13 cellular contexts compared by ENCODE assay signal in genomic region chr15:38297623-38298388, GRCh38. TPM values are rescaled to one million over a fixed set of nuclear protein-coding genes. Genes with fewer than 3 reads are reported as not detected.
DNase-seq lines count a peak whose midpoint lies in the region; ATAC-seq lines count a peak whose summit lies in the region.
"Had no signal": no experiment of that assay in that cellular context is flagged by ENCODE, and none has a peak within 500 bp of the region (broad histone marks: within the 10 kb centered on the region; RNA-seq: fewer than 3 reads in every experiment).

No MANE protein-coding gene starts in this region.

- no peaks in the 10 kb centered on the region for H3K9me3 ChIP-seq in naive thymus-derived CD4-positive, alpha-beta T cell (ENCODE audit: control insufficient read depth in 2 of 3, low read length in 3 of 3)
- H3K9me3 ChIP-seq: stomach had no signal

- H3K36me3 Mint-ChIP-seq in naive thymus-derived CD4-positive, alpha-beta T cell: no peaks in the 10 kb centered on the region

- DNase-seq in HT1080 (ENCODE audit: low read depth): peak; percentile 46
- peak; percentile 21 for DNase-seq in myocyte (ENCODE audit: low read depth)
- no peak for DNase-seq in naive thymus-derived CD4-positive, alpha-beta T cell
- DNase-seq in retina: no peak
- no peak for DNase-seq in activated effector memory CD4-positive, alpha-beta T cell treated with anti-CD3 and anti-CD28 coated beads, Interleukin-2, amount 50 U/mL, for 16 hours
- DNase-seq: C1 segment of cervical spinal cord, DMS79 treated with DMSO at 0.1 percent for 48 hours, left colon, stomach had no signal

- no peak overlapping the region for H3K27ac ChIP-seq in naive thymus-derived CD4-positive, alpha-beta T cell (ENCODE audit: low read depth, low read length)
- H3K27ac ChIP-seq: stomach had no signal

- H3K4me1 Mint-ChIP-seq in naive thymus-derived CD4-positive, alpha-beta T cell: peaks cover 0 to 3% (median 0%) of the 10 kb centered on the region in 7 donors

- H3K27me3 Mint-ChIP-seq in naive thymus-derived CD4-positive, alpha-beta T cell: peaks cover 0 to 19% (median 15%) of the 10 kb centered on the region in 5 donors
- H3K27me3 Mint-ChIP-seq: brain had no signal

- peaks cover 0 to 3% (median 0%) of the 10 kb centered on the region in 11 donors for H3K9me3 Mint-ChIP-seq in naive thymus-derived CD4-positive, alpha-beta T cell

- CTCF ChIA-PET in naive thymus-derived CD4-positive, alpha-beta T cell (lab: Charles Lee): no interaction called here

- no peak overlapping the region for H3K4me3 Mint-ChIP-seq in naive thymus-derived CD4-positive, alpha-beta T cell
- H3K4me3 Mint-ChIP-seq: brain had no signal

- H3K27ac Mint-ChIP-seq in naive thymus-derived CD4-positive, alpha-beta T cell: no peak overlapping the region
- H3K27ac Mint-ChIP-seq: brain had no signal

- intact Hi-C loops in naive thymus-derived CD4-positive, alpha-beta T cell (cut with micrococcal nuclease): no loop called here

- peak; percentile 75 for ATAC-seq in GM18511 (IDR thresholded peaks at IDR 0.05; ENCODE audit: unreplicated experiment)
- ATAC-seq in GM21786 (IDR thresholded peaks at IDR 0.05; ENCODE audit: unreplicated experiment): peak; percentile 52
- ATAC-seq in naive thymus-derived CD4-positive, alpha-beta T cell: no peak
- ATAC-seq: activated CD4-positive, CD25-positive, alpha-beta regulatory T cell treated with anti-CD3 and anti-CD28 coated beads, Interleukin-2, amount 50 U/mL, for 24 hours; left colon had no signal

- POLR2A ChIA-PET in naive thymus-derived CD4-positive, alpha-beta T cell (lab: Charles Lee): no interaction called here

- no peaks in the 10 kb centered on the region for H3K36me3 ChIP-seq in naive thymus-derived CD4-positive, alpha-beta T cell (ENCODE audit: control insufficient read depth in 2 of 3, insufficient read depth in 3 of 3, low read length in 3 of 3)

- no peaks in the 10 kb centered on the region for H3K4me1 ChIP-seq in naive thymus-derived CD4-positive, alpha-beta T cell (ENCODE audit: control insufficient read depth in 2 of 2, insufficient read depth in 2 of 2, low read length in 2 of 2)

- H3K4me3 ChIP-seq in naive thymus-derived CD4-positive, alpha-beta T cell (ENCODE audit: low read length): no peak overlapping the region
- H3K4me3 ChIP-seq: stomach had no signal

- H3K27me3 ChIP-seq in naive thymus-derived CD4-positive, alpha-beta T cell (ENCODE audit: control insufficient read depth in 2 of 2, insufficient read depth in 2 of 2, low read length in 2 of 2): no peaks in the 10 kb centered on the region
- H3K27me3 ChIP-seq: stomach had no signal

RNA-seq across cellular contexts. Expression of gene SPRED1, which starts 45.2 kb away (rescaled TPM):
- 26.3 and 27.4 TPM in 2 replicates for total RNA-seq in HT1080 (2014; rRNA removed; shearing (Covaris generic))
- 17.0 and 22.9 TPM in 2 replicates for polyA plus RNA-seq in HT1080 (2015; cell fraction: cytosol; rRNA removed)
- polyA plus RNA-seq in HT1080 (2015; cell fraction: nucleus; rRNA removed): 16.0 and 18.5 TPM in 2 replicates
- 25.8 and 36.4 TPM in 2 replicates for total RNA-seq in myocyte
- 8.3 TPM for polyA plus RNA-seq in myocyte (2012)
- total RNA-seq in naive thymus-derived CD4-positive, alpha-beta T cell: 1 to 10 TPM in 2 of 5 experiments, under 1 TPM in 3; 0.07 to 2.6 (median 0.95) TPM
- not detected for polyA plus RNA-seq in naive thymus-derived CD4-positive, alpha-beta T cell

Comparison
In these comparisons a context has a peak if more than half of its experiments do, and no peak if none do; other contexts are left out.
1. DNase-seq: peak in HT1080 (single experiment) and myocyte (single experiment); none in naive thymus-derived CD4-positive, alpha-beta T cell (0 of 9), retina (single experiment) and activated effector memory CD4-positive, alpha-beta T cell treated with anti-CD3 and anti-CD28 coated beads, Interleukin-2, amount 50 U/mL, for 16 hours (single experiment).